Comparison of ENCODE assay signal across 17 cellular contexts in genomic region chr1:207364622-207365021, GRCh38. TPM values are rescaled to one million over a fixed set of nuclear protein-coding genes. Genes with fewer than 3 reads are reported as not detected.
DNase-seq lines count a peak whose midpoint lies in the region; ATAC-seq, FAIRE-seq and TF ChIP-seq lines count a peak whose summit lies in the region.
"Had no signal": no experiment of that assay in that cellular context is flagged by ENCODE, and none has a peak within 500 bp of the region (broad histone marks: within the 10 kb centered on the region; RNA-seq: fewer than 3 reads in every experiment).

No MANE protein-coding gene starts in this region.

- H2AFZ ChIP-seq in HepG2 (ENCODE audit: low read length) = no peak overlapping the region

- intact Hi-C loops in HepG2 (cut with micrococcal nuclease; ENCODE audit: unreplicated experiment) = no loop called here
- intact Hi-C loops in right lobe of liver (cut with DNase I) = no loop called here

- FAIRE-seq in HepG2 (lab: Jason Lieb, UNC) (no peak), urothelium cell line (lab: Jason Lieb, UNC) (no peak)
- FAIRE-seq: GM12878, GM18507 had no signal

- CTCF ChIA-PET in HepG2 (lab: Yijun Ruan, JAX; ENCODE audit: low intra/inter-chr PET ratio, low total read pairs) = no interaction called here

- no peak overlapping the region for H3K4me3 ChIP-seq in HepG2 (replicated peaks in 1 of 3; ENCODE audit: insufficient read depth in 1 of 3, low read depth in 2 of 3, low read length in 3 of 3)
- H3K4me3 ChIP-seq in right lobe of liver = no peak overlapping the region
- H3K4me3 ChIP-seq in choroid plexus epithelial cell (ENCODE audit: low read depth, low read length) = no peak overlapping the region
- H3K4me3 ChIP-seq: GM12878 had no signal

- no peak for ATAC-seq in HepG2
- ATAC-seq in right lobe of liver = no peak
- ATAC-seq in T-helper 17 cell = peak; percentile 34
- no peak for ATAC-seq in GM19463 (IDR thresholded peaks at IDR 0.05; ENCODE audit: unreplicated experiment)
- ATAC-seq: GM12878, HCT116 had no signal

- H3K4me3 Mint-ChIP-seq in T-helper 17 cell = no peak overlapping the region
- H3K4me3 Mint-ChIP-seq: CD4-positive, alpha-beta T cell; IgD-negative memory B cell had no signal

- no peaks in the 10 kb centered on the region for H3K9me3 ChIP-seq in HepG2 (ENCODE audit: low read length)
- no peaks in the 10 kb centered on the region for H3K9me3 ChIP-seq in right lobe of liver
- no peaks in the 10 kb centered on the region for H3K9me3 ChIP-seq in T-helper 17 cell (ENCODE audit: control insufficient read depth, low read length, poor library complexity, severe bottlenecking)

- no peak for TF ChIP-seq RAD21 in HepG2 (CRISPR knock-in tag; IDR thresholded peaks at IDR 0.05)

- TF ChIP-seq CTCF in HepG2 (CRISPR knock-in tag; IDR thresholded peaks at IDR 0.05) (no peak), right lobe of liver (IDR thresholded peaks at IDR 0.05) (no peak), choroid plexus epithelial cell (conservative IDR thresholded peaks at IDR 0.05; ENCODE audit: low read depth, low read length) (no peak)

- no peaks in the 10 kb centered on the region for H3K36me3 ChIP-seq in HepG2 (replicated peaks in 1 of 2; ENCODE audit: control insufficient read depth in 1 of 2, insufficient read depth in 2 of 2, low read length in 2 of 2)
- no peaks in the 10 kb centered on the region for H3K36me3 ChIP-seq in right lobe of liver

- no peaks in the 10 kb centered on the region for H3K79me2 ChIP-seq in HepG2 (ENCODE audit: insufficient read depth, low read length)

- in situ Hi-C loops in HepG2 (cut with HindIII; ENCODE audit: extremely low pct_ligation_motif_present, low pct_unique_long_range_greater_than_20kb) = no loop called here

- POLR2A ChIA-PET in HepG2 (lab: Yijun Ruan, JAX) = no interaction called here

- H3K36me3 Mint-ChIP-seq in T-helper 17 cell (ENCODE audit: low read depth) = peaks cover 2% of the 10 kb centered on the region

- no peak overlapping the region for H3K27ac Mint-ChIP-seq in T-helper 17 cell
- H3K27ac Mint-ChIP-seq: CD4-positive, alpha-beta T cell; IgD-negative memory B cell had no signal

- no peak overlapping the region for H3K9ac ChIP-seq in HepG2 (ENCODE audit: insufficient read depth, low read depth, low read length)

- WGBS in HepG2 (ENCODE audit: low lambda C conversion rate) = 100% methylated on average over 1 of the region's 1 CpG
- WGBS in right lobe of liver (ENCODE audit: insufficient coverage, low coverage, low lambda C conversion rate, missing lambda C conversion rate) = 73% methylated on average over 1 of the region's 1 CpG

- H3K27ac ChIP-seq in HepG2 (ENCODE audit: extremely low read length, insufficient read depth, low read length) (no peak overlapping the region), right lobe of liver (no peak overlapping the region)
- H3K27ac ChIP-seq: HL-60 had no signal

- H3K27me3 Mint-ChIP-seq in T-helper 17 cell = no peaks in the 10 kb centered on the region
- H3K27me3 Mint-ChIP-seq: CD4-positive, alpha-beta T cell; IgD-negative memory B cell had no signal

- H3K4me1 ChIP-seq in HepG2 (ENCODE audit: insufficient read depth, low read length) (no peaks in the 10 kb centered on the region), right lobe of liver (no peaks in the 10 kb centered on the region)

- no peak overlapping the region for H3K4me2 ChIP-seq in HepG2 (ENCODE audit: low read depth, low read length)

- H4K20me1 ChIP-seq in HepG2 (ENCODE audit: insufficient read depth, low read length) = no peaks in the 10 kb centered on the region

- DNase-seq in HepG2 (ENCODE audit: low spot score) (no peak), right lobe of liver (no peak), T-helper 17 cell (no peak), choroid plexus epithelial cell (ENCODE audit: low read depth) (peak; percentile 42), urothelium cell line (ENCODE audit: low spot score) (no peak), COR-L47 (lab: John Stamatoyannopoulos, UW) (no peak)
- DNase-seq: 8988T; ACHN; C1 segment of cervical spinal cord; CD4-positive, alpha-beta T cell; DMS79 had no signal

- no peaks in the 10 kb centered on the region for H3K4me1 Mint-ChIP-seq in T-helper 17 cell

- BruUV-seq in HepG2 (replicated peaks; lab: Mats Ljungman, UMichigan) = no TSS peak

- TF ChIP-seq EP300 in HepG2 (IDR thresholded peaks at IDR 0.05; ENCODE audit: low read depth in 2 of 2, low read length in 2 of 2) (no peak), HepG2 (CRISPR knock-in tag; IDR thresholded peaks at IDR 0.05; ENCODE audit: borderline replicate concordance) (no peak)

- TF ChIP-seq POLR2A in HepG2 (IDR thresholded peaks at IDR 0.05; ENCODE audit: insufficient read depth in 1 of 2, low read depth in 2 of 2, low read length in 2 of 2) (no peak), right lobe of liver (IDR thresholded peaks at IDR 0.05) (no peak)

- H3K27me3 ChIP-seq in HepG2 (ENCODE audit: control insufficient read depth in 1 of 2, insufficient read depth in 2 of 2, low read length in 2 of 2) (no peaks in the 10 kb centered on the region; a peak in 1 of 5 replicates), right lobe of liver (no peaks in the 10 kb centered on the region)

TF ChIP-seq in HepG2, 621 proteins besides CTCF, POLR2A, EP300 and RAD21 (continues in another document):
- TF ChIP-seq MAFF (IDR thresholded peaks at IDR 0.05; ENCODE audit: low read depth, low read length) (peak; percentile 53; the same call in 1 of the 2 replicates), PRDM10 (CRISPR knock-in tag; IDR thresholded peaks at IDR 0.05; ENCODE audit: low read depth) (no peak), BRD4 (CRISPR knock-in tag; IDR thresholded peaks at IDR 0.05) (no peak), ZC3H4 (CRISPR knock-in tag; IDR thresholded peaks at IDR 0.05; ENCODE audit: borderline replicate concordance) (no peak)

RNA-seq across cellular contexts. Expression of gene CD55, which starts 43.1 kb away (rescaled TPM):
- total RNA-seq in HepG2 (2016; rRNA removed; fragmentation: Illumina TruSeq; extraction: Trizol) (2.7 and 6.0 TPM in 2 replicates), right lobe of liver (10 to 100 TPM; 10.5 to 23.3 (median 16.4) TPM), T-helper 17 cell (100 to 1,000 TPM in 1 of 2 donors, 10 to 100 TPM in 1; 98.3 to 133 TPM)
- 0.79 and 0.91 TPM in 2 replicates for total RNA-seq in HepG2 (2016; cell fraction: cytosol; rRNA removed; fragmentation: Illumina TruSeq; extraction: Trizol; ENCODE audit: low read depth)
- 2.9 and 6.1 TPM in 2 replicates for total RNA-seq in HepG2 (2016; cell fraction: insoluble cytoplasmic fraction; rRNA removed; fragmentation: Illumina TruSeq; extraction: Trizol)
- total RNA-seq in HepG2 (2016; cell fraction: membrane; rRNA removed; fragmentation: Illumina TruSeq; extraction: Trizol) = 1.9 TPM in 2 replicates
- total RNA-seq in HepG2 (2016; cell fraction: nucleus; rRNA removed; fragmentation: Illumina TruSeq; extraction: Trizol) = 7.4 and 8.5 TPM in 2 replicates
- 48.7 and 56.0 TPM in 2 replicates for polyA plus RNA-seq in HepG2 (2011; rRNA removed)
- 28.9 and 51.0 TPM in 2 replicates for polyA plus RNA-seq in HepG2 (2011; cell fraction: cytosol; rRNA removed)
- polyA plus RNA-seq in HepG2 (2011; cell fraction: nucleus; rRNA removed) = 11.6 and 15.8 TPM in 2 replicates
- polyA plus RNA-seq in HepG2 (2012) = 36.4 and 48.7 TPM in 2 replicates
- polyA plus RNA-seq in HepG2 (2016; cell fraction: cytosol; fragmentation: Illumina TruSeq; extraction: Trizol; ENCODE audit: low read depth) = 1.5 and 1.8 TPM in 2 replicates
- 4.6 and 4.8 TPM in 2 replicates for polyA plus RNA-seq in HepG2 (2016; cell fraction: insoluble cytoplasmic fraction; fragmentation: Illumina TruSeq; extraction: Trizol; ENCODE audit: low read depth)
- polyA plus RNA-seq in HepG2 (2016; cell fraction: membrane; fragmentation: Illumina TruSeq; extraction: Trizol; ENCODE audit: low read depth) = 2.2 and 2.3 TPM in 2 replicates
- polyA plus RNA-seq in HepG2 (2016; cell fraction: nucleus; fragmentation: Illumina TruSeq; extraction: Trizol; ENCODE audit: insufficient read depth, low read depth) = 11.4 and 16.1 TPM in 2 replicates
- polyA minus RNA-seq in HepG2 (2011; rRNA and poly(A)+ RNA removed; ENCODE audit: low replicate concordance) = 17.0 and 617 TPM in 2 replicates
- polyA minus RNA-seq in HepG2 (2011; cell fraction: cytosol; rRNA and poly(A)+ RNA removed) = 24.7 and 25.8 TPM in 2 replicates
- polyA minus RNA-seq in HepG2 (2011; cell fraction: nucleus; rRNA and poly(A)+ RNA removed) = 42.5 and 44.9 TPM in 2 replicates

Comparison
In these comparisons a context has a peak if more than half of its experiments do, and no peak if none do; other contexts are left out.
1. RNA of gene CD55, which starts 43.1 kb away (total RNA-seq): 98.3 to 133 TPM in T-helper 17 cell; 10.5 to 23.3 TPM in right lobe of liver and 0.79 to 8.5 TPM in HepG2; every median in the first group is over 4 times any median in the second.